ENCODE assay signal across 8 cellular contexts in genomic region chr16:1983053-1983543, GRCh38. TPM values are rescaled to one million over a fixed set of nuclear protein-coding genes. Genes with fewer than 3 reads are reported as not detected.
DNase-seq lines count a peak whose midpoint lies in the region; ATAC-seq, FAIRE-seq and TF ChIP-seq lines count a peak whose summit lies in the region.

No MANE protein-coding gene starts in this region.

- peaks cover 20% of the 10 kb centered on the region for H3K27me3 ChIP-seq in CD4-positive, alpha-beta memory T cell (ENCODE audit: insufficient read depth, low read length)
- H3K27me3 ChIP-seq in Panc1 (ENCODE audit: control insufficient read depth, insufficient read depth, low read length): no peaks in the 10 kb centered on the region
- H3K27me3 ChIP-seq in pancreas: no peaks in the 10 kb centered on the region

- ATAC-seq in Panc1 (no peak), pancreas (no peak), GM21360 (IDR thresholded peaks at IDR 0.05; ENCODE audit: unreplicated experiment) (no peak), GM18858 (IDR thresholded peaks at IDR 0.05; ENCODE audit: unreplicated experiment) (no peak), GM18520 (IDR thresholded peaks at IDR 0.05; ENCODE audit: unreplicated experiment) (no peak)

- H3K36me3 ChIP-seq in CD4-positive, alpha-beta memory T cell (ENCODE audit: insufficient read depth, low read length): peaks cover 4% of the 10 kb centered on the region
- peaks cover 9% of the 10 kb centered on the region; the same call in 1 of the 2 replicates for H3K36me3 ChIP-seq in Panc1 (ENCODE audit: control insufficient read depth, insufficient read depth, low read length)
- peaks cover 0 to 3% (median 0%) of the 10 kb centered on the region in 3 donors for H3K36me3 ChIP-seq in pancreas

- BruUV-seq in Panc1 (replicated peaks; lab: Mats Ljungman, UMichigan): no TSS peak

- peak overlapping the region; percentile 76 to 89 (median 84) for H3K4me3 Mint-ChIP-seq in CD4-positive, alpha-beta memory T cell
- peak overlapping the region; percentile 89 for H3K4me3 Mint-ChIP-seq in endothelial cell (ENCODE audit: unreplicated experiment)

- TF ChIP-seq CTCF in Panc1 (IDR thresholded peaks at IDR 0.05) (no peak), endothelial cell (IDR thresholded peaks at IDR 0.05; ENCODE audit: unreplicated experiment) (no peak), pancreas (IDR thresholded peaks at IDR 0.05) (no peak)

- no peak for DNase-seq in CD4-positive, alpha-beta memory T cell
- DNase-seq in Panc1 (ENCODE audit: low read depth, low spot score): no peak
- no peak for DNase-seq in endothelial cell (ENCODE audit: low spot score)
- DNase-seq in pancreas: peak in 1 of 6 donors; percentile 39
- DNase-seq in OCI-M1 (lab: John Stamatoyannopoulos, UW): no peak

- no peaks in the 10 kb centered on the region for H3K9me3 Mint-ChIP-seq in CD4-positive, alpha-beta memory T cell
- no peaks in the 10 kb centered on the region for H3K9me3 Mint-ChIP-seq in endothelial cell (ENCODE audit: unreplicated experiment)

- peaks cover 2 to 19% (median 12%) of the 10 kb centered on the region in 4 donors for H3K4me1 Mint-ChIP-seq in CD4-positive, alpha-beta memory T cell
- peaks cover 14% of the 10 kb centered on the region for H3K4me1 Mint-ChIP-seq in endothelial cell (ENCODE audit: unreplicated experiment)

- peaks cover 22% of the 10 kb centered on the region for H3K4me1 ChIP-seq in CD4-positive, alpha-beta memory T cell (ENCODE audit: insufficient read depth, low read length)
- H3K4me1 ChIP-seq in Panc1 (ENCODE audit: control insufficient read depth, insufficient read depth, low read length) (peaks cover 46% of the 10 kb centered on the region), pancreas (peaks cover 0 to 17% (median 12%) of the 10 kb centered on the region in 3 donors)

- peak overlapping the region; percentile 52 to 64 for H3K4me3 ChIP-seq in CD4-positive, alpha-beta memory T cell (ENCODE audit: low read length in 2 of 2)
- H3K4me3 ChIP-seq in Panc1 (ENCODE audit: low read depth in 2 of 2, low read length in 2 of 2) (peak overlapping the region; percentile 63 to 76), pancreas (peak overlapping the region in 3 of 4 donors; percentile 84 to 95 (median 93))

- H3K9me3 ChIP-seq in CD4-positive, alpha-beta memory T cell (ENCODE audit: control insufficient read depth in 1 of 2, low read length in 2 of 2): no peaks in the 10 kb centered on the region
- H3K9me3 ChIP-seq in Panc1 (ENCODE audit: control insufficient read depth, insufficient read depth, low read depth, low read length): no peaks in the 10 kb centered on the region
- H3K9me3 ChIP-seq in pancreas: no peaks in the 10 kb centered on the region

- CTCF ChIA-PET in CD4-positive, alpha-beta memory T cell (lab: Charles Lee; ENCODE audit: partially characterized antibody): interaction anchor here (1.0 to 1.4 kb wide), 3 partner anchors 19 to 158 kb away, joined by 3 to 4 read pairs (median 4); partner anchors contain the start of gene RPS2
- CTCF ChIA-PET in Panc1 (lab: Charles Lee): interaction anchor here (0.7 kb wide), 1 partner anchor 165 kb away, joined by 3 read pairs; no protein-coding TSS in a partner anchor

- 29 to 35% methylated on average over 18 of the region's 18 CpGs for WGBS in pancreas, 2 donors

- FAIRE-seq in pancreas (lab: Jason Lieb, UNC): no peak

- H3K27ac ChIP-seq in CD4-positive, alpha-beta memory T cell (ENCODE audit: low read depth, low read length): peak overlapping the region; percentile 57
- H3K27ac ChIP-seq in Panc1 (ENCODE audit: low read length) (peak overlapping the region; percentile 62), pancreas (peak overlapping the region in 3 of 4 donors; percentile 47 to 78 (median 68))

- intact Hi-C loops in CD4-positive, alpha-beta memory T cell (cut with micrococcal nuclease): no loop called here
- intact Hi-C loops in Panc1 (cut with micrococcal nuclease; ENCODE audit: unreplicated experiment) (no loop called here), pancreas (cut with DNase I) (no loop called here)

- H3K27ac Mint-ChIP-seq in CD4-positive, alpha-beta memory T cell: peak overlapping the region in 6 of 7 donors; percentile 12 to 91 (median 71)
- peak overlapping the region; percentile 67 for H3K27ac Mint-ChIP-seq in endothelial cell (ENCODE audit: unreplicated experiment)

- in situ Hi-C loops in Panc1 (cut with HindIII; ENCODE audit: low pct_unique_long_range_greater_than_20kb, low sequenced_read_pairs): no loop called here

- POLR2A ChIA-PET in CD4-positive, alpha-beta memory T cell (lab: Charles Lee; ENCODE audit: partially characterized antibody): interaction anchor here (6.9 to 7.5 kb wide), 2 partner anchors 11 to 20 kb away, joined by 61 to 99 read pairs; partner anchors contain the start of genes NDUFB10, RNF151, RPS2 and TBL3
- POLR2A ChIA-PET in Panc1 (lab: Charles Lee): interaction anchor here (1.1 kb wide), 1 partner anchor 16 kb away, joined by 8 read pairs; the partner anchor contains the start of gene RNF151

- H3K36me3 Mint-ChIP-seq in CD4-positive, alpha-beta memory T cell: peaks cover 6 to 10% of the 10 kb centered on the region in 2 donors
- H3K36me3 Mint-ChIP-seq in endothelial cell (ENCODE audit: low read depth, unreplicated experiment): peaks cover 5% of the 10 kb centered on the region

- H3K27me3 Mint-ChIP-seq in CD4-positive, alpha-beta memory T cell: peaks cover 7 to 10% of the 10 kb centered on the region in 2 donors
- H3K27me3 Mint-ChIP-seq in endothelial cell (ENCODE audit: unreplicated experiment): peaks cover 31% of the 10 kb centered on the region

RNA-seq across cellular contexts. Expression of gene GFER, which starts 0.9 kb away (rescaled TPM):
- total RNA-seq in CD4-positive, alpha-beta memory T cell: 10 to 100 TPM; 19.6 to 22.6 TPM
- polyA plus RNA-seq in CD4-positive, alpha-beta memory T cell: 10 to 100 TPM; 32.2 to 35.7 TPM
- total RNA-seq in Panc1 (2021; ENCODE audit: unreplicated experiment) (49.2 TPM), endothelial cell (ENCODE audit: unreplicated experiment) (30.0 TPM), pancreas (10 to 100 TPM; 17.1 to 31.9 (median 25.9) TPM)
- polyA plus RNA-seq in Panc1 (2012; ENCODE audit: insufficient read length): 71.8 TPM
- polyA plus RNA-seq in pancreas: 10 to 100 TPM; 25.7 to 62.0 TPM

RNA-seq across cellular contexts. Expression of gene NOXO1, which starts 1.8 kb away (rescaled TPM):
- total RNA-seq in CD4-positive, alpha-beta memory T cell: under 1 TPM; 0.47 to 0.84 TPM
- under 1 TPM; 0.50 to 0.54 TPM for polyA plus RNA-seq in CD4-positive, alpha-beta memory T cell
- total RNA-seq in Panc1 (2021; ENCODE audit: unreplicated experiment) (4.0 TPM), endothelial cell (ENCODE audit: unreplicated experiment) (0.23 TPM), pancreas (under 1 TPM in 5 of 6 donors, not detected in 1; 0.35 to 0.69 (median 0.52) TPM)
- 2.3 TPM for polyA plus RNA-seq in Panc1 (2012; ENCODE audit: insufficient read length)
- polyA plus RNA-seq in pancreas: 1 to 10 TPM in 1 of 2 donors, under 1 TPM in 1; 0.70 to 1.6 TPM

RNA-seq across cellular contexts. Expression of gene SYNGR3, which starts 6.7 kb away (rescaled TPM):
- 1 to 10 TPM; 1.6 TPM for total RNA-seq in CD4-positive, alpha-beta memory T cell
- polyA plus RNA-seq in CD4-positive, alpha-beta memory T cell: 1 to 10 TPM in 1 of 2 donors, under 1 TPM in 1; 0.50 to 2.2 TPM
- 15.2 TPM for total RNA-seq in Panc1 (2021; ENCODE audit: unreplicated experiment)
- 35.6 TPM for polyA plus RNA-seq in Panc1 (2012; ENCODE audit: insufficient read length)
- 0.82 TPM for total RNA-seq in endothelial cell (ENCODE audit: unreplicated experiment)
- 1 to 10 TPM in 1 of 6 donors, under 1 TPM in 5; 0.19 to 1.5 (median 0.55) TPM for total RNA-seq in pancreas
- polyA plus RNA-seq in pancreas: 1 to 10 TPM in 1 of 2 donors, under 1 TPM in 1; 0.57 to 3.1 TPM

RNA-seq across cellular contexts. Expression of gene TBL3, which starts 11.2 kb away (rescaled TPM):
- total RNA-seq in CD4-positive, alpha-beta memory T cell: 10 to 100 TPM; 33.2 to 35.0 TPM
- polyA plus RNA-seq in CD4-positive, alpha-beta memory T cell: 10 to 100 TPM; 44.1 to 47.6 TPM
- total RNA-seq in Panc1 (2021; ENCODE audit: unreplicated experiment): 42.4 TPM
- polyA plus RNA-seq in Panc1 (2012; ENCODE audit: insufficient read length): 72.9 TPM
- 25.0 TPM for total RNA-seq in endothelial cell (ENCODE audit: unreplicated experiment)
- 10 to 100 TPM; 14.7 to 23.5 (median 19.4) TPM for total RNA-seq in pancreas
- polyA plus RNA-seq in pancreas: 10 to 100 TPM; 55.8 to 63.7 TPM

RNA-seq across cellular contexts. Expression of gene RNF151, which starts 16.4 kb away (rescaled TPM):
- total RNA-seq in CD4-positive, alpha-beta memory T cell: not detected
- not detected for polyA plus RNA-seq in CD4-positive, alpha-beta memory T cell
- total RNA-seq in Panc1 (2021; ENCODE audit: unreplicated experiment): not detected
- polyA plus RNA-seq in Panc1 (2012; ENCODE audit: insufficient read length): not detected
- total RNA-seq in endothelial cell (ENCODE audit: unreplicated experiment): not detected
- total RNA-seq in pancreas: not detected
- under 1 TPM; 0.12 to 0.61 TPM for polyA plus RNA-seq in pancreas
